In the genomic region with DNA sequence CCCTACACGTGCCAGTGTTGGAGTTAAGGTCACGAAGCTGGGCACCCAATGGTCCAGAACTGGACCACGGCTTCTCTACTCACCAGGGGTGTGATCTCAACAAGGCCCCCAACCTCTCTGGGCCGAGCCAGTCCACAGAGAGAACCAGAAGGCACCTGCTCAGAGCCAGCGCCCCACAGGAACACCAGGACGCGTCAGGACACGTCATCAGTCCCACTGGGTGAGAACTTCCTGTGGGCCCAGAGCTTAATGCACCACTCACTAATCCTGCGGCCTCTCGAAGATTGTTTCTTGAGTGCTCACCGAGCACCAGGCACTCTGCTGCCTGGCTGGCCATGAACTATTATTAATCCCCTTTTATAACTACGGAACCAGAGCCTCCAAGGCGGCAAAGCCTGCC, we compare ENCODE assay signal across 22 cellular contexts. TPM values are rescaled to one million over a fixed set of nuclear protein-coding genes. Genes with fewer than 3 reads are reported as not detected.
"Had no signal": no experiment of that assay in that cellular context is flagged by ENCODE, and none has a peak within 500 bp of the region (broad histone marks: within the 10 kb centered on the region; RNA-seq: fewer than 3 reads in every experiment).

No MANE protein-coding gene starts in this region.

- DNase-seq: activated B cell treated with CpG ODN at 0.5 μM for 24 hours; activated CD4-positive, alpha-beta memory T cell treated with anti-CD3 and anti-CD28 coated beads for 36 hours; activated CD4-positive, alpha-beta T cell treated with anti-CD3 and anti-CD28 coated beads for 4 hours; activated naive CD8-positive, alpha-beta T cell treated with anti-CD3 and anti-CD28 coated beads, Interleukin-2, amount 10 ng/mL, durations not matched to agents 7 days and 5 days; activated T-cell treated with anti-CD3 and anti-CD28 coated beads for 4 hours; amygdala; body of pancreas; central memory CD4-positive, alpha-beta T cell; colonic mucosa; erythroblast; head of caudate nucleus; midbrain; stimulated activated CD4-positive, alpha-beta T cell treated with anti-CD3 and anti-CD28 coated beads, Interleukin-12 subunit alpha, Interleukin-12 subunit beta, amount 100 ng/mL, for 4 hours; stimulated activated CD4-positive, alpha-beta T cell treated with anti-CD3 and anti-CD28 coated beads, Interleukin-1b, Interleukin-23, amount 100 ng/mL, for 48 hours; stimulated activated CD8-positive, alpha-beta memory T cell treated with anti-CD3 and anti-CD28 coated beads, Interleukin-4, amount 100 ng/mL, for 48 hours; stimulated activated naive CD4-positive, alpha-beta T cell had no signal

- H3K4me1 ChIP-seq: body of pancreas, colonic mucosa, left lung had no signal

- ATAC-seq: body of pancreas, left lung had no signal

- H3K27me3 Mint-ChIP-seq: progenitor cell of endocrine pancreas had no signal

- H3K4me3 ChIP-seq: body of pancreas, colonic mucosa, left lung had no signal

- H3K27me3 ChIP-seq: body of pancreas had no signal

- H3K36me3 Mint-ChIP-seq: activated CD4-positive, alpha-beta memory T cell treated with anti-CD3 and anti-CD28 coated beads for 36 hours; activated naive CD8-positive, alpha-beta T cell treated with anti-CD3 and anti-CD28 coated beads, Interleukin-2, amount 10 ng/mL, durations not matched to agents 7 days and 5 days had no signal

- H3K4me3 Mint-ChIP-seq: activated B cell treated with CpG ODN at 0.5 μM for 24 hours; activated CD4-positive, alpha-beta memory T cell treated with anti-CD3 and anti-CD28 coated beads for 36 hours; activated naive CD8-positive, alpha-beta T cell treated with anti-CD3 and anti-CD28 coated beads, Interleukin-2, amount 10 ng/mL, durations not matched to agents 7 days and 5 days; activated T-helper 1 cell treated with anti-CD3 and anti-CD28 coated beads, Interleukin-12 subunit alpha, Interleukin-12 subunit beta, Interleukin-2, Interleukin-4 antibody, amounts not matched to agents 30 ng/mL and 10 ng/mL and 1 ng/mL, durations not matched to agents 14 hours and 24 hours and 36 hours; nephron had no signal

- H3K36me3 ChIP-seq: colonic mucosa, left lung had no signal

- H3K27ac Mint-ChIP-seq: activated B cell treated with CpG ODN at 0.5 μM for 24 hours; activated CD4-positive, alpha-beta memory T cell treated with anti-CD3 and anti-CD28 coated beads for 36 hours; activated naive CD8-positive, alpha-beta T cell treated with anti-CD3 and anti-CD28 coated beads, Interleukin-2, amount 10 ng/mL, durations not matched to agents 7 days and 5 days; activated T-helper 1 cell treated with anti-CD3 and anti-CD28 coated beads, Interleukin-12 subunit alpha, Interleukin-12 subunit beta, Interleukin-2, Interleukin-4 antibody, amounts not matched to agents 30 ng/mL and 10 ng/mL and 1 ng/mL, durations not matched to agents 14 hours and 24 hours and 36 hours; nephron; progenitor cell of endocrine pancreas had no signal

- H3K4me1 Mint-ChIP-seq: activated B cell treated with CpG ODN at 0.5 μM for 24 hours; activated naive CD8-positive, alpha-beta T cell treated with anti-CD3 and anti-CD28 coated beads, Interleukin-2, amount 10 ng/mL, durations not matched to agents 7 days and 5 days had no signal

- H3K9me3 Mint-ChIP-seq: activated B cell treated with CpG ODN at 0.5 μM for 24 hours; activated CD4-positive, alpha-beta memory T cell treated with anti-CD3 and anti-CD28 coated beads for 36 hours; activated naive CD8-positive, alpha-beta T cell treated with anti-CD3 and anti-CD28 coated beads, Interleukin-2, amount 10 ng/mL, durations not matched to agents 7 days and 5 days; activated T-helper 1 cell treated with anti-CD3 and anti-CD28 coated beads, Interleukin-12 subunit alpha, Interleukin-12 subunit beta, Interleukin-2, Interleukin-4 antibody, amounts not matched to agents 30 ng/mL and 10 ng/mL and 1 ng/mL, durations not matched to agents 14 hours and 24 hours and 36 hours; nephron had no signal

- H3K27ac ChIP-seq: body of pancreas, colonic mucosa, left lung had no signal

RNA-seq across cellular contexts. Expression of a gene that starts 10.1 kb away (rescaled TPM):
- total RNA-seq: activated B cell treated with CpG ODN at 0.5 μM for 24 hours; activated CD4-positive, alpha-beta memory T cell treated with anti-CD3 and anti-CD28 coated beads for 36 hours; activated naive CD8-positive, alpha-beta T cell treated with anti-CD3 and anti-CD28 coated beads, Interleukin-2, amount 10 ng/mL, durations not matched to agents 7 days and 5 days; colonic mucosa; lung microvascular endothelial cell; osteoblast had no signal
